8 cellular contexts compared by ENCODE assay signal in the genomic region with DNA sequence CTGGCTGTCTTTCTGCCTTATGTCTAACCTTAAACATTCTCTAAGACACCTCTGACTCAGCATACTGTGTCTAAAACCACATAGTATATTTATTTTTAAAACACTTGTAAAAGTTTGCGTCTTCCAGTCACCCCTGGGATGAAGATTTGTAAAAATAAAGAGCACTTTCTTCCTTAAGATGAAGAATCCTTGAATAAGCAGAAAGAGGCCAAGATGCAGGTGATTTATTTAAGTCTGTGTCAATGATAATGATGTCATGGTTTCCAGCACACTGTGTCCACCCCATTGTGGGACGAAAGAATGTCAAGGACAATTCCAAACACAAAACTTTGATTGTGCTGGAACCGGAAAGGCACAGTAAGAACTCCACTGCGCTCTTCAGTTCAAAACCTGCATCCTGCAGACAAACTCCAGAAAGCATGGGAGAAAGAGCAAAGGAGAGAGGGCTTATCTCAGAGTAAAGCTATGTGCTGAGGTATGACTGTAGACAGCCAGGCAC.
DNase-seq lines count a peak whose midpoint lies in the region; ATAC-seq, FAIRE-seq and TF ChIP-seq lines count a peak whose summit lies in the region.

No MANE protein-coding gene starts in this region.

- H3K36me3 ChIP-seq in K562 (ENCODE audit: control insufficient read depth, insufficient read depth, low read length) (peaks cover 94% of the 10 kb centered on the region), smooth muscle cell (ENCODE audit: low read depth) (peaks cover 6% of the 10 kb centered on the region)

- no peak overlapping the region for H3K27ac ChIP-seq in K562 (ENCODE audit: extremely low read depth, low read depth, low read length)
- H3K27ac ChIP-seq in smooth muscle cell (ENCODE audit: low read depth), result peak overlapping the region; percentile 93

- FAIRE-seq in K562 (lab: Jason Lieb, UNC), result no peak

- H3K9me1 ChIP-seq in K562 (ENCODE audit: control insufficient read depth, insufficient read depth, low read length), result no peaks in the 10 kb centered on the region

- no peaks in the 10 kb centered on the region for H3K9me3 Mint-ChIP-seq in activated CD8-positive, alpha-beta T cell treated with anti-CD3 and anti-CD28 coated beads for 36 hours

- 81% methylated on average over 4 of the region's 4 CpGs for WGBS in K562 (ENCODE audit: insufficient coverage, low coverage, missing lambda C conversion rate)
- WGBS in smooth muscle cell (ENCODE audit: low lambda C conversion rate), result 13% methylated on average over 4 of the region's 4 CpGs

- no peaks in the 10 kb centered on the region for H3K27me3 ChIP-seq in K562 (ENCODE audit: control insufficient read depth in 2 of 2, insufficient read depth in 2 of 2, low read length in 2 of 2)
- H3K27me3 ChIP-seq in smooth muscle cell (ENCODE audit: low read depth), result no peaks in the 10 kb centered on the region

- no peak overlapping the region for H3K27ac Mint-ChIP-seq in activated CD8-positive, alpha-beta T cell treated with anti-CD3 and anti-CD28 coated beads for 36 hours

- H3F3A ChIP-seq in smooth muscle cell (ENCODE audit: low read depth), result peaks cover 30% of the 10 kb centered on the region

- no peak overlapping the region for H3K9ac ChIP-seq in K562 (ENCODE audit: insufficient read depth in 1 of 2, low read depth in 2 of 2, low read length in 2 of 2)
- H3K9ac ChIP-seq in smooth muscle cell (ENCODE audit: low read depth), result peak overlapping the region; percentile 51

- H3K36me3 Mint-ChIP-seq in activated CD8-positive, alpha-beta T cell treated with anti-CD3 and anti-CD28 coated beads for 36 hours (ENCODE audit: low read depth), result peaks cover 17% of the 10 kb centered on the region

- DNase-seq in H4 (ENCODE audit: low spot score) (peak; percentile 94), K562 (ENCODE audit: extremely low read depth in 1 of 4, low spot score in 3 of 4) (no peak), iris pigment epithelial cell (ENCODE audit: low read depth) (peak; percentile 81), smooth muscle cell (lab: John Stamatoyannopoulos, UW; ENCODE audit: unreplicated experiment) (no peak), NCI-H748 treated with DMSO at 0.1 percent for 48 hours (lab: John Stamatoyannopoulos, UW) (no peak), NCI-H748 (lab: John Stamatoyannopoulos, UW; ENCODE audit: unreplicated experiment) (no peak)
- no peak for DNase-seq in activated CD8-positive, alpha-beta T cell treated with anti-CD3 and anti-CD28 coated beads for 36 hours

- H2AFZ ChIP-seq in K562 (ENCODE audit: low read depth, low read length) (no peak overlapping the region), smooth muscle cell (ENCODE audit: low read depth) (no peak overlapping the region)

- peaks cover 77% of the 10 kb centered on the region for H3K79me2 ChIP-seq in K562 (ENCODE audit: control insufficient read depth, insufficient read depth, low read length)
- H3K79me2 ChIP-seq in smooth muscle cell (ENCODE audit: low read depth), result peaks cover 85% of the 10 kb centered on the region

- intact Hi-C loops in K562 (cut with micrococcal nuclease), result no loop called here
- intact Hi-C loops in activated CD8-positive, alpha-beta T cell treated with anti-CD3 and anti-CD28 coated beads for 36 hours (cut with micrococcal nuclease), result no loop called here

- no peak overlapping the region for H3K4me3 Mint-ChIP-seq in activated CD8-positive, alpha-beta T cell treated with anti-CD3 and anti-CD28 coated beads for 36 hours

- H4K20me1 ChIP-seq in K562 (replicated peaks; ENCODE audit: control insufficient read depth, insufficient read depth, low read length) (no peaks in the 10 kb centered on the region), smooth muscle cell (ENCODE audit: low read depth) (peaks cover 61% of the 10 kb centered on the region)

- CTCF ChIA-PET in K562 (lab: Yijun Ruan, JAX; ENCODE audit: low intra/inter-chr PET ratio), result no interaction called here
- CTCF ChIA-PET in activated CD8-positive, alpha-beta T cell treated with anti-CD3 and anti-CD28 coated beads for 36 hours (lab: Charles Lee), result no interaction called here

- no peaks in the 10 kb centered on the region for H3K27me3 Mint-ChIP-seq in activated CD8-positive, alpha-beta T cell treated with anti-CD3 and anti-CD28 coated beads for 36 hours

- H3K4me2 ChIP-seq in K562 (ENCODE audit: insufficient read depth, low read length) (no peak overlapping the region), smooth muscle cell (peak overlapping the region; percentile 69)

- ATAC-seq in K562 (peak; percentile 32; the same call in 2 of the 3 replicates), GM19397 (IDR thresholded peaks at IDR 0.05; ENCODE audit: unreplicated experiment) (no peak)
- no peak for ATAC-seq in activated CD8-positive, alpha-beta T cell treated with anti-CD3 and anti-CD28 coated beads for 36 hours

- TF ChIP-seq EP300 in K562 (IDR thresholded peaks at IDR 0.05; ENCODE audit: low read length), result no peak

- no peak for TF ChIP-seq RAD21 in K562 (CRISPR knock-in tag; conservative IDR thresholded peaks at IDR 0.05 in 1 of 2, IDR thresholded peaks at IDR 0.05 in 1 of 2)

- peaks cover 26% of the 10 kb centered on the region for H3K4me1 Mint-ChIP-seq in activated CD8-positive, alpha-beta T cell treated with anti-CD3 and anti-CD28 coated beads for 36 hours (ENCODE audit: low read depth)

- no TSS peak for BruUV-seq in K562 (replicated peaks; lab: Mats Ljungman, UMichigan)

- no peak overlapping the region for H3K4me3 ChIP-seq in K562
- no peak overlapping the region for H3K4me3 ChIP-seq in smooth muscle cell

- no peak for TF ChIP-seq POLR2A in K562 (conservative IDR thresholded peaks at IDR 0.05)

- in situ Hi-C loops in K562 (cut with MboI), result no loop called here

- H3K9me3 ChIP-seq in K562 (replicated peaks; ENCODE audit: control insufficient read depth, insufficient read depth, low read depth, low read length), result no peaks in the 10 kb centered on the region
- no peaks in the 10 kb centered on the region for H3K9me3 ChIP-seq in smooth muscle cell (replicated peaks; ENCODE audit: low read depth)

- no peak for TF ChIP-seq CTCF in K562 (IDR thresholded peaks at IDR 0.05 in 2 of 3, conservative IDR thresholded peaks at IDR 0.05 in 1 of 3; ENCODE audit: insufficient read depth in 2 of 3, low read depth in 1 of 3, low read length in 3 of 3)
- no peak for TF ChIP-seq CTCF in smooth muscle cell (IDR thresholded peaks at IDR 0.05; ENCODE audit: borderline replicate concordance, insufficient read depth, poor library complexity, severe bottlenecking)
- TF ChIP-seq CTCF in activated CD8-positive, alpha-beta T cell treated with anti-CD3 and anti-CD28 coated beads for 36 hours (IDR thresholded peaks at IDR 0.05), result no peak

- peaks cover 3 to 9% of the 10 kb centered on the region in 2 experiments; a peak in 2 of 5 replicates for H3K4me1 ChIP-seq in K562 (replicated peaks in 1 of 2; ENCODE audit: control insufficient read depth in 2 of 2, insufficient read depth in 2 of 2, low read length in 2 of 2)
- peaks cover 49% of the 10 kb centered on the region for H3K4me1 ChIP-seq in smooth muscle cell (ENCODE audit: low read depth)

- POLR2A ChIA-PET in K562 (lab: Yijun Ruan, JAX), result no interaction called here
- POLR2A ChIA-PET in activated CD8-positive, alpha-beta T cell treated with anti-CD3 and anti-CD28 coated beads for 36 hours (lab: Charles Lee), result interaction anchor here (0.6 kb wide), 1 partner anchor 70 kb away, joined by 4 read pairs; no protein-coding TSS in a partner anchor

TF ChIP-seq in K562, 482 proteins besides CTCF, POLR2A, EP300 and RAD21 (continues in another document):
- TF ChIP-seq NELFE (IDR thresholded peaks at IDR 0.05; ENCODE audit: insufficient read depth, insufficient read length), result no peak
- no peak for TF ChIP-seq ATF1 (CRISPR knock-in tag; IDR thresholded peaks at IDR 0.05)
- no peak for TF ChIP-seq ATF1 (tag; IDR thresholded peaks at IDR 0.05)
- TF ChIP-seq HDAC8 (tag; IDR thresholded peaks at IDR 0.05), result no peak
- TF ChIP-seq, protein P1, sequence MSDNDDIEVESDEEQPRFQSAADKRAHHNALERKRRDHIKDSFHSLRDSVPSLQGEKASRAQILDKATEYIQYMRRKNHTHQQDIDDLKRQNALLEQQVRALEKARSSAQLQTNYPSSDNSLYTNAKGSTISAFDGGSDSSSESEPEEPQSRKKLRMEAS (CRISPR knock-in tag; IDR thresholded peaks at IDR 0.05), result no peak
- TF ChIP-seq, protein P2, sequence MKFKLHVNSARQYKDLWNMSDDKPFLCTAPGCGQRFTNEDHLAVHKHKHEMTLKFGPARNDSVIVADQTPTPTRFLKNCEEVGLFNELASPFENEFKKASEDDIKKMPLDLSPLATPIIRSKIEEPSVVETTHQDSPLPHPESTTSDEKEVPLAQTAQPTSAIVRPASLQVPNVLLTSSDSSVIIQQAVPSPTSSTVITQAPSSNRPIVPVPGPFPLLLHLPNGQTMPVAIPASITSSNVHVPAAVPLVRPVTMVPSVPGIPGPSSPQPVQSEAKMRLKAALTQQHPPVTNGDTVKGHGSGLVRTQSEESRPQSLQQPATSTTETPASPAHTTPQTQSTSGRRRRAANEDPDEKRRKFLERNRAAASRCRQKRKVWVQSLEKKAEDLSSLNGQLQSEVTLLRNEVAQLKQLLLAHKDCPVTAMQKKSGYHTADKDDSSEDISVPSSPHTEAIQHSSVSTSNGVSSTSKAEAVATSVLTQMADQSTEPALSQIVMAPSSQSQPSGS (CRISPR knock-in tag; IDR thresholded peaks at IDR 0.05), result no peak
- TF ChIP-seq, protein P3, sequence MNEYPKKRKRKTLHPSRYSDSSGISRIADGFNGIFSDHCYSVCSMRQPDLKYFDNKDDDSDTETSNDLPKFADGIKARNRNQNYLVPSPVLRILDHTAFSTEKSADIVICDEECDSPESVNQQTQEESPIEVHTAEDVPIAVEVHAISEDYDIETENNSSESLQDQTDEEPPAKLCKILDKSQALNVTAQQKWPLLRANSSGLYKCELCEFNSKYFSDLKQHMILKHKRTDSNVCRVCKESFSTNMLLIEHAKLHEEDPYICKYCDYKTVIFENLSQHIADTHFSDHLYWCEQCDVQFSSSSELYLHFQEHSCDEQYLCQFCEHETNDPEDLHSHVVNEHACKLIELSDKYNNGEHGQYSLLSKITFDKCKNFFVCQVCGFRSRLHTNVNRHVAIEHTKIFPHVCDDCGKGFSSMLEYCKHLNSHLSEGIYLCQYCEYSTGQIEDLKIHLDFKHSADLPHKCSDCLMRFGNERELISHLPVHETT (CRISPR knock-in tag; conservative IDR thresholded peaks at IDR 0.05 in 1 of 2, IDR thresholded peaks at IDR 0.05 in 1 of 2), result no peak
- no peak for TF ChIP-seq KDM5B (IDR thresholded peaks at IDR 0.05; ENCODE audit: insufficient replicate concordance, low read depth, low read length)
- TF ChIP-seq, protein P4, sequence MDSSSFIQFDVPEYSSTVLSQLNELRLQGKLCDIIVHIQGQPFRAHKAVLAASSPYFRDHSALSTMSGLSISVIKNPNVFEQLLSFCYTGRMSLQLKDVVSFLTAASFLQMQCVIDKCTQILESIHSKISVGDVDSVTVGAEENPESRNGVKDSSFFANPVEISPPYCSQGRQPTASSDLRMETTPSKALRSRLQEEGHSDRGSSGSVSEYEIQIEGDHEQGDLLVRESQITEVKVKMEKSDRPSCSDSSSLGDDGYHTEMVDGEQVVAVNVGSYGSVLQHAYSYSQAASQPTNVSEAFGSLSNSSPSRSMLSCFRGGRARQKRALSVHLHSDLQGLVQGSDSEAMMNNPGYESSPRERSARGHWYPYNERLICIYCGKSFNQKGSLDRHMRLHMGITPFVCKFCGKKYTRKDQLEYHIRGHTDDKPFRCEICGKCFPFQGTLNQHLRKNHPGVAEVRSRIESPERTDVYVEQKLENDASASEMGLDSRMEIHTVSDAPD (CRISPR knock-in tag; IDR thresholded peaks at IDR 0.05), result no peak

Comparison
In these comparisons a context has a peak if more than half of its experiments do, and no peak if none do; other contexts are left out.
1. DNase-seq: peak in H4 (single experiment) and iris pigment epithelial cell (single experiment); none in K562 (0 of 4), smooth muscle cell (single experiment), NCI-H748 treated with DMSO at 0.1 percent for 48 hours (single experiment), NCI-H748 (single experiment) and activated CD8-positive, alpha-beta T cell treated with anti-CD3 and anti-CD28 coated beads for 36 hours (single experiment).